Comparison of ENCODE assay signal across 11 cellular contexts in genomic region chr10:63703740-63704345, GRCh38.
DNase-seq lines count a peak whose midpoint lies in the region; ATAC-seq and TF ChIP-seq lines count a peak whose summit lies in the region.
"Had no signal": no experiment of that assay in that cellular context is flagged by ENCODE, and none has a peak within 500 bp of the region (broad histone marks: within the 10 kb centered on the region; RNA-seq: fewer than 3 reads in every experiment).

No MANE protein-coding gene starts in this region.

- no peak; the same call in 1 of the 2 replicates for ATAC-seq in WTC11
- no peak for ATAC-seq in gastrocnemius medialis
- ATAC-seq in HG02571 (IDR thresholded peaks at IDR 0.05; ENCODE audit: unreplicated experiment): no peak

- POLR2A ChIA-PET in WTC11 (lab: Charles Lee): no interaction called here
- POLR2A ChIA-PET in GM10248 (lab: Yijun Ruan, JAX): no interaction called here

- intact Hi-C loops in gastrocnemius medialis (cut with DNase I; ENCODE audit: low total_unique reads): loop anchor here (5.0 kb wide), 1 partner anchor 117 kb away; no protein-coding TSS in a partner anchor

- TF ChIP-seq CTCF in WTC11 (IDR thresholded peaks at IDR 0.05) (no peak), gastrocnemius medialis (IDR thresholded peaks at IDR 0.05 in 4 of 5, conservative IDR thresholded peaks at IDR 0.05 in 1 of 5) (no peak), GM10248 (IDR thresholded peaks at IDR 0.05; ENCODE audit: control extremely low read depth, extremely low read depth, low read depth, missing control alignments) (no peak)

- CTCF ChIA-PET in WTC11 (lab: Charles Lee) (interaction anchor here (0.6 to 2.2 kb wide), 4 partner anchors 9 to 70 kb away, joined by 3 to 11 read pairs (median 6); no protein-coding TSS in a partner anchor), GM10248 (lab: Yijun Ruan, JAX) (interaction anchor here (0.6 to 4.0 kb wide), 8 partner anchors 14 to 545 kb away, joined by 3 to 26 read pairs (median 3); no protein-coding TSS in a partner anchor)

- peak overlapping the region; percentile 11; the same call in 1 of the 2 replicates for H3K27ac Mint-ChIP-seq in WTC11

- H3K27me3 ChIP-seq in gastrocnemius medialis: no peaks in the 10 kb centered on the region
- H3K27me3 ChIP-seq: esophagus muscularis mucosa had no signal

- no peak for TF ChIP-seq POLR2A in gastrocnemius medialis (IDR thresholded peaks at IDR 0.05)

- DNase-seq in DMS79 treated with DMSO at 0.1 percent for 48 hours (lab: John Stamatoyannopoulos, UW): peak; percentile 92
- peak; percentile 38 for DNase-seq in NCI-H2029 (lab: John Stamatoyannopoulos, UW)
- DNase-seq in WTC11 (ENCODE audit: low spot score): no peak
- peak in 1 of 2 donors; percentile 30 for DNase-seq in gastrocnemius medialis
- no peak for DNase-seq in GM10248 (ENCODE audit: extremely low spot score)
- no peak for DNase-seq in NCI-H82 treated with DMSO at 0.1 percent for 48 hours (lab: John Stamatoyannopoulos, UW; ENCODE audit: unreplicated experiment)
- DNase-seq: NCI-H1048 had no signal

- no peaks in the 10 kb centered on the region for H3K36me3 ChIP-seq in gastrocnemius medialis
- H3K36me3 ChIP-seq: esophagus muscularis mucosa had no signal

- H3K4me1 ChIP-seq in gastrocnemius medialis: peaks cover 48 to 63% of the 10 kb centered on the region in 2 donors

- H3K36me3 Mint-ChIP-seq in WTC11: peaks cover 3% of the 10 kb centered on the region; the same call in 1 of the 2 replicates

- no peak overlapping the region for H3K4me3 Mint-ChIP-seq in WTC11
- H3K4me3 Mint-ChIP-seq: nephron; stimulated activated naive CD8-positive, alpha-beta T cell treated with anti-CD3 and anti-CD28 coated beads, Interleukin-15, Interleukin-2, amounts not matched to agents 100 ng/mL and 50 ng/mL, for 24 hours had no signal

- no peak overlapping the region for H3K4me3 ChIP-seq in gastrocnemius medialis
- H3K4me3 ChIP-seq: esophagus muscularis mucosa had no signal

- in situ Hi-C loops in gastrocnemius medialis (cut with MboI; ENCODE audit: low sequenced_read_pairs in 4 of 4): loop anchor here in 2 of 4 donors (25.0 kb wide), 3 partner anchors 192 to 1642 kb away; partner anchors contain the start of gene REEP3 (in 1 of the 2)

- no peaks in the 10 kb centered on the region for H3K27me3 Mint-ChIP-seq in WTC11 (ENCODE audit: low read depth)
- H3K27me3 Mint-ChIP-seq: stimulated activated naive CD8-positive, alpha-beta T cell treated with anti-CD3 and anti-CD28 coated beads, Interleukin-15, Interleukin-2, amounts not matched to agents 100 ng/mL and 50 ng/mL, for 24 hours had no signal

- H3K9me3 Mint-ChIP-seq in WTC11: peaks cover 16% of the 10 kb centered on the region
- H3K9me3 Mint-ChIP-seq: nephron had no signal

- peaks cover 30% of the 10 kb centered on the region for H3K4me1 Mint-ChIP-seq in WTC11

- H3K27ac ChIP-seq in gastrocnemius medialis: peak overlapping the region; percentile 5 to 86 (median 47)
- H3K27ac ChIP-seq: esophagus muscularis mucosa had no signal

- H3K9me3 ChIP-seq in gastrocnemius medialis: no peaks in the 10 kb centered on the region
- H3K9me3 ChIP-seq: esophagus muscularis mucosa had no signal

TF ChIP-seq in WTC11, 78 proteins besides CTCF, POLR2A, EP300 and RAD21:
- TF ChIP-seq RELA (CRISPR knock-in tag; IDR thresholded peaks at IDR 0.05; ENCODE audit: borderline replicate concordance) (no peak), ZNF416 (CRISPR knock-in tag; IDR thresholded peaks at IDR 0.05) (no peak), IRF1 (CRISPR knock-in tag; IDR thresholded peaks at IDR 0.05) (no peak), CREB1 (CRISPR knock-in tag; IDR thresholded peaks at IDR 0.05) (no peak), PRRX2 (CRISPR knock-in tag; IDR thresholded peaks at IDR 0.05) (no peak), STAT6 (CRISPR knock-in tag; conservative IDR thresholded peaks at IDR 0.05; ENCODE audit: low read depth) (no peak), ZNF396 (CRISPR knock-in tag; IDR thresholded peaks at IDR 0.05; ENCODE audit: borderline replicate concordance) (no peak), HMGA2 (CRISPR knock-in tag; IDR thresholded peaks at IDR 0.05) (no peak), SOX15 (CRISPR knock-in tag; IDR thresholded peaks at IDR 0.05) (no peak), ATF1 (CRISPR knock-in tag; IDR thresholded peaks at IDR 0.05) (no peak), ETV6 (CRISPR knock-in tag; IDR thresholded peaks at IDR 0.05) (no peak)

Comparison
In these comparisons a context has a peak if more than half of its experiments do, and no peak if none do; other contexts are left out.
1. DNase-seq: peak in DMS79 treated with DMSO at 0.1 percent for 48 hours (single experiment) and NCI-H2029 (single experiment); none in WTC11 (single experiment), GM10248 (single experiment) and NCI-H82 treated with DMSO at 0.1 percent for 48 hours (single experiment).